ENCODE assay signal across 1 cellular context in the genomic region with DNA sequence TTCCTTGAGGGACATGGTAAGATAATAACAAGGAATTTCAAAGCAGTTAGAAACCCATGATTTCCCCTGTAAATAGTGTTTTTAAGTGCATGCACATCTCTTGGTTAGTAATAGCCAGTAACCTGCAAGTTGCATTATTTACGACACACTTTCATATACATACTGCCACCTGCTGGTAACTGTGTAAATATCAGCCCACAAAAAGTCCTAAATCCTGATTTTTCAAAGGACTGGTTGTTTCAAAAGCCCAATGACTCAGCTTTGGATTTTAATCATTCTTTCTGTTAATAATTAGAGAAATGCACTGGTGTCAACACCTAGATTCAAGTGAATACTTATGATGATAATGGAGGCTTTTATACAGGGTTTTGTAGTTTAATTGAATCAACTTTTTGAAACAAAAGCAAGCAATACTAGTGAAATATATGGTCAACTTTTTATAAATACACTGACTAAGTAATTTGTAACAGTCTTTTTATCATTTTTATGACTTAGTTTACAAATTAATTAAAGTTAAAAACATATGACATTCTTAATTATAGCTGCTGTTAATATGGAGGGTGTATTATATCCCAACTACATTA.
TF ChIP-seq lines count a peak whose summit lies in the region.

No MANE protein-coding gene starts in this region.

TF ChIP-seq in WTC11, 78 proteins besides CTCF, POLR2A, EP300 and RAD21 (continued from another document):
- TF ChIP-seq, protein P1, sequence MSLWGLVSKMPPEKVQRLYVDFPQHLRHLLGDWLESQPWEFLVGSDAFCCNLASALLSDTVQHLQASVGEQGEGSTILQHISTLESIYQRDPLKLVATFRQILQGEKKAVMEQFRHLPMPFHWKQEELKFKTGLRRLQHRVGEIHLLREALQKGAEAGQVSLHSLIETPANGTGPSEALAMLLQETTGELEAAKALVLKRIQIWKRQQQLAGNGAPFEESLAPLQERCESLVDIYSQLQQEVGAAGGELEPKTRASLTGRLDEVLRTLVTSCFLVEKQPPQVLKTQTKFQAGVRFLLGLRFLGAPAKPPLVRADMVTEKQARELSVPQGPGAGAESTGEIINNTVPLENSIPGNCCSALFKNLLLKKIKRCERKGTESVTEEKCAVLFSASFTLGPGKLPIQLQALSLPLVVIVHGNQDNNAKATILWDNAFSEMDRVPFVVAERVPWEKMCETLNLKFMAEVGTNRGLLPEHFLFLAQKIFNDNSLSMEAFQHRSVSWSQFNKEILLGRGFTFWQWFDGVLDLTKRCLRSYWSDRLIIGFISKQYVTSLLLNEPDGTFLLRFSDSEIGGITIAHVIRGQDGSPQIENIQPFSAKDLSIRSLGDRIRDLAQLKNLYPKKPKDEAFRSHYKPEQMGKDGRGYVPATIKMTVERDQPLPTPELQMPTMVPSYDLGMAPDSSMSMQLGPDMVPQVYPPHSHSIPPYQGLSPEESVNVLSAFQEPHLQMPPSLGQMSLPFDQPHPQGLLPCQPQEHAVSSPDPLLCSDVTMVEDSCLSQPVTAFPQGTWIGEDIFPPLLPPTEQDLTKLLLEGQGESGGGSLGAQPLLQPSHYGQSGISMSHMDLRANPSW (CRISPR knock-in tag; conservative IDR thresholded peaks at IDR 0.05; ENCODE audit: low read depth): no peak
